Comparison of ENCODE assay signal across 8 cellular contexts in the genomic region with DNA sequence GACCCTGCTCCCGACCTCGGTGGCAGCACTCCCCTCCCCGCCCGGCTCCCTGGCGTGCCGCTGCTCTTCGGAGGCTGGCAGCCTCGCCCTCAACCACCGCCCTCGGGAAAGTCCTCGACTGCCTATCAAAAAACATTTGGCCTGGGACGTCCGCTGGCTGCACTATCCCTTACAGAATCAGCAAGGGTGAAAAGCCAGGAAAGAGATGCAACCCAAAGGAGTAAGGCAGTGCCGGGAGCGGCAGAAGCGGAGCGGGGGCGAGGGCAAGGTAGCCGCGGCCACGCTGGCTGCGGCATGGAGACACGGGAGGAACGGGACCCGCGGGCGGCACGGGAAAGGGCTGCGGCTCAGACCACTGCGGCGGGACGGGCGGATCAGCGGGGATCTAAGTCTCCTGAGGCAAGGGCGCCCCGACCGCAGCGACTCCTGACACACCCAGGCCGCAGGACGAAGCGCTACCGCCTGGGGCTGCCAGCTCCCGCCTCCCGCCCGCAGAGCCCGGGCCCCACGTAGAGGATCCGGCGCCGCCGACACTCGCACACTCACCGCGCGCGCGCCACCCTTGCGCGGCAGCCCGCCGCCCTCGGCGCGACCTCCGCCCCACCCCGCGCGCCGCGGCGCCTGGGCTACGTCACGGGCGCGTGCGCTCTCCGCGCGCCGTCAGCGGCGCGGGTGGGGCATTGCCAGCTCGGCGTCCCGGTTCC. TPM values are rescaled to one million over a fixed set of nuclear protein-coding genes. Genes with fewer than 3 reads are reported as not detected.
DNase-seq lines count a peak whose midpoint lies in the region; ATAC-seq and TF ChIP-seq lines count a peak whose summit lies in the region.

A gene with protein sequence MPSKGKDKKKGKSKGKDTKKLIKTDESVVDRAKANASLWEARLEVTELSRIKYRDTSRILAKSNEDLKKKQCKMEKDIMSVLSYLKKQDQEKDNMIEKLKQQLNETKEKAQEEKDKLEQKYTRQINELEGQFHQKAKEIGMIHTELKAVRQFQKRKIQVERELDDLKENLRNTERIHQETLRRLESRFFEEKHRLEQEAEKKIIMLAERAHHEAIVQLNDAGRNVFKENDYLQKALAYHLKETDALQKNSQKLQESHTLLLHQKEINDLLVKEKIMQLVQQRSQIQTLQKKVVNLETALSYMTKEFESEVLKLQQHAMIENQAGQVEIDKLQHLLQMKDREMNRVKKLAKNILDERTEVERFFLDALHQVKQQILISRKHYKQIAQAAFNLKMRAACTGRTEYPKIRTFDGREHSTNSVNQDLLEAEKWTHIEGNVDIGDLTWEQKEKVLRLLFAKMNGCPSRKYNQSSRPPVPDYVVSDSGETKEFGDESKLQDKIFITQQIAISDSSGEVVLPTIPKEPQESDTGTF (plus strand): TSS at position 646 of the 704 bp plus-strand sequence. CDS start 130 bp downstream, outside the sequence.
A gene with protein sequence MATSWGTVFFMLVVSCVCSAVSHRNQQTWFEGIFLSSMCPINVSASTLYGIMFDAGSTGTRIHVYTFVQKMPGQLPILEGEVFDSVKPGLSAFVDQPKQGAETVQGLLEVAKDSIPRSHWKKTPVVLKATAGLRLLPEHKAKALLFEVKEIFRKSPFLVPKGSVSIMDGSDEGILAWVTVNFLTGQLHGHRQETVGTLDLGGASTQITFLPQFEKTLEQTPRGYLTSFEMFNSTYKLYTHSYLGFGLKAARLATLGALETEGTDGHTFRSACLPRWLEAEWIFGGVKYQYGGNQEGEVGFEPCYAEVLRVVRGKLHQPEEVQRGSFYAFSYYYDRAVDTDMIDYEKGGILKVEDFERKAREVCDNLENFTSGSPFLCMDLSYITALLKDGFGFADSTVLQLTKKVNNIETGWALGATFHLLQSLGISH (minus strand): TSS at position 585 of the 704 bp plus-strand sequence. CDS start 31,186 bp downstream, outside the sequence.

- H3K9me3 Mint-ChIP-seq in activated CD8-positive, alpha-beta T cell treated with anti-CD3 and anti-CD28 coated beads for 36 hours: no peaks in the 10 kb centered on the region

- H3K4me3 Mint-ChIP-seq in activated CD8-positive, alpha-beta T cell treated with anti-CD3 and anti-CD28 coated beads for 36 hours: peak within 1 kb of the TSS; percentile 94

- no peak for TF ChIP-seq CTCF in activated CD8-positive, alpha-beta T cell treated with anti-CD3 and anti-CD28 coated beads for 36 hours (IDR thresholded peaks at IDR 0.05)

- peak in 13 of 14 donors; percentile 14 to 91 (median 78) for DNase-seq in C1 segment of cervical spinal cord (lab: John Stamatoyannopoulos, UW)
- peak; percentile 30 for DNase-seq in NCI-H82 treated with DMSO at 0.1 percent for 48 hours (lab: John Stamatoyannopoulos, UW; ENCODE audit: unreplicated experiment)
- DNase-seq in activated CD8-positive, alpha-beta T cell treated with anti-CD3 and anti-CD28 coated beads for 36 hours: peak; percentile 82
- DNase-seq in ecto neural progenitor cell (ENCODE audit: low spot score): peak; percentile 88
- DNase-seq in lung microvascular endothelial cell (ENCODE audit: low read depth in 2 of 2): peak; percentile 87 to 91
- DNase-seq in stimulated activated CD4-positive, alpha-beta T cell treated with anti-CD3 and anti-CD28 coated beads, TNF-alpha, amount 100 ng/mL, for 24 hours (ENCODE audit: low read depth in 3 of 3): peak; percentile 66 to 81 (median 72)

- peaks cover 11% of the 10 kb centered on the region for H3K4me1 Mint-ChIP-seq in activated CD8-positive, alpha-beta T cell treated with anti-CD3 and anti-CD28 coated beads for 36 hours (ENCODE audit: low read depth)

- H3K27ac Mint-ChIP-seq in activated CD8-positive, alpha-beta T cell treated with anti-CD3 and anti-CD28 coated beads for 36 hours: peak within 1 kb of the TSS; percentile 94

- POLR2A ChIA-PET in activated CD8-positive, alpha-beta T cell treated with anti-CD3 and anti-CD28 coated beads for 36 hours (lab: Charles Lee): interaction anchor here (0.8 to 1.2 kb wide), 3 partner anchors 21 to 132 kb away, joined by 3 read pairs; a partner anchor contains a TSS

- ATAC-seq in GM19395 (IDR thresholded peaks at IDR 0.05; ENCODE audit: unreplicated experiment) (peak; percentile 85), HG03558 (IDR thresholded peaks at IDR 0.05; ENCODE audit: extremely low read depth, unreplicated experiment) (peak; percentile 69)
- ATAC-seq in activated CD8-positive, alpha-beta T cell treated with anti-CD3 and anti-CD28 coated beads for 36 hours: peak; percentile 95

- intact Hi-C loops in activated CD8-positive, alpha-beta T cell treated with anti-CD3 and anti-CD28 coated beads for 36 hours (cut with micrococcal nuclease): no loop called here

- H3K27me3 Mint-ChIP-seq in activated CD8-positive, alpha-beta T cell treated with anti-CD3 and anti-CD28 coated beads for 36 hours: no peaks in the 10 kb centered on the region

- CTCF ChIA-PET in activated CD8-positive, alpha-beta T cell treated with anti-CD3 and anti-CD28 coated beads for 36 hours (lab: Charles Lee): interaction anchor here (1.0 to 1.4 kb wide), 2 partner anchors 18 to 238 kb away, joined by 3 to 4 read pairs; no protein-coding TSS in a partner anchor

- no peaks in the 10 kb centered on the region for H3K36me3 Mint-ChIP-seq in activated CD8-positive, alpha-beta T cell treated with anti-CD3 and anti-CD28 coated beads for 36 hours (ENCODE audit: low read depth)

RNA-seq across cellular contexts. Expression of the first gene that starts in this region (rescaled TPM):
- 1 to 10 TPM; 1.2 TPM for total RNA-seq in activated CD8-positive, alpha-beta T cell treated with anti-CD3 and anti-CD28 coated beads for 36 hours
- 0.40 and 0.44 TPM in 2 replicates for total RNA-seq in lung microvascular endothelial cell

RNA-seq across cellular contexts. Expression of the second gene that starts in this region (rescaled TPM):
- total RNA-seq in activated CD8-positive, alpha-beta T cell treated with anti-CD3 and anti-CD28 coated beads for 36 hours: 10 to 100 TPM; 11.9 to 13.9 TPM
- total RNA-seq in lung microvascular endothelial cell: 5.0 and 6.3 TPM in 2 replicates

Comparison
In these comparisons a context has a peak if more than half of its experiments do, and no peak if none do; other contexts are left out.
1. Peak in every context shown above with its lines: DNase-seq and ATAC-seq.
2. DNase-seq: peak in every context shown above with its lines; median percentile 89 in lung microvascular endothelial cell; 88 in ecto neural progenitor cell; 82 in activated CD8-positive, alpha-beta T cell treated with anti-CD3 and anti-CD28 coated beads for 36 hours; 78 in C1 segment of cervical spinal cord; 72 in stimulated activated CD4-positive, alpha-beta T cell treated with anti-CD3 and anti-CD28 coated beads, TNF-alpha, amount 100 ng/mL, for 24 hours; 30 in NCI-H82 treated with DMSO at 0.1 percent for 48 hours.